Comparison of ENCODE assay signal across 8 cellular contexts in genomic region chr16:88747588-88748301, GRCh38. TPM values are rescaled to one million over a fixed set of nuclear protein-coding genes. Genes with fewer than 3 reads are reported as not detected.
DNase-seq lines count a peak whose midpoint lies in the region; ATAC-seq lines count a peak whose summit lies in the region.

No MANE protein-coding gene starts in this region.

- no peaks in the 10 kb centered on the region for H3K27me3 Mint-ChIP-seq in memory B cell

- peak overlapping the region; percentile 53 for H3K27ac Mint-ChIP-seq in memory B cell

- H3K4me1 Mint-ChIP-seq in memory B cell = peaks cover 32% of the 10 kb centered on the region

- DNase-seq in NCI-H748 (lab: John Stamatoyannopoulos, UW; ENCODE audit: unreplicated experiment) (peak; percentile 53), NCI-H748 treated with DMSO at 0.1 percent for 48 hours (lab: John Stamatoyannopoulos, UW) (no peak), NCI-H146 (lab: John Stamatoyannopoulos, UW) (peak; percentile 75), memory B cell (ENCODE audit: low spot score in 2 of 2) (no peak), cerebellum (ENCODE audit: low spot score) (no peak)
- DNase-seq in activated CD4-positive, alpha-beta T cell treated with anti-CD3 and anti-CD28 coated beads, Interleukin-2, amount 50 U/mL, for 48 hours = peak; percentile 55 to 63

- peak; percentile 33 for ATAC-seq in memory B cell (ENCODE audit: low read depth)
- ATAC-seq in GM18909 (IDR thresholded peaks at IDR 0.05; ENCODE audit: poor library complexity, unreplicated experiment) = no peak
- no peak for ATAC-seq in GM19324 (IDR thresholded peaks at IDR 0.05; ENCODE audit: low FRiP score, unreplicated experiment)

- H3K9me3 Mint-ChIP-seq in memory B cell = no peaks in the 10 kb centered on the region

- no peak overlapping the region for H3K4me3 Mint-ChIP-seq in memory B cell

- no peaks in the 10 kb centered on the region for H3K36me3 Mint-ChIP-seq in memory B cell

RNA-seq across cellular contexts. Expression of gene PIEZO1, which starts 37.3 kb away (rescaled TPM):
- total RNA-seq in cerebellum = 9.9 TPM

RNA-seq across cellular contexts. Expression of gene CTU2, which starts 41.4 kb away (rescaled TPM):
- total RNA-seq in cerebellum = 8.8 TPM

RNA-seq across cellular contexts. Expression of gene RNF166, which starts 41.5 kb away (rescaled TPM):
- total RNA-seq in cerebellum = 9.3 TPM

RNA-seq across cellular contexts. Expression of gene CDT1, which starts 55.8 kb away (rescaled TPM):
- total RNA-seq in cerebellum = 7.9 TPM

Comparison
In these comparisons a context has a peak if more than half of its experiments do, and no peak if none do; other contexts are left out.
1. DNase-seq: peak in NCI-H748 (single experiment), NCI-H146 (single experiment) and activated CD4-positive, alpha-beta T cell treated with anti-CD3 and anti-CD28 coated beads, Interleukin-2, amount 50 U/mL, for 48 hours (2 of 2); none in NCI-H748 treated with DMSO at 0.1 percent for 48 hours (single experiment), memory B cell (0 of 2) and cerebellum (single experiment).